Comparison of ENCODE assay signal across 1 cellular context in genomic region chr9:126532489-126532888, GRCh38.
TF ChIP-seq lines count a peak whose summit lies in the region.

No MANE protein-coding gene starts in this region.

TF ChIP-seq in H1, 55 proteins besides CTCF, POLR2A, EP300 and RAD21 (continued from another document):
- TF ChIP-seq SIN3A (conservative IDR thresholded peaks at IDR 0.05 in 1 of 2, IDR thresholded peaks at IDR 0.05 in 1 of 2; ENCODE audit: low read depth in 1 of 2, low read length in 2 of 2), result no peak
- TF ChIP-seq YY1 (IDR thresholded peaks at IDR 0.05; ENCODE audit: low read depth, low read length), result no peak
TF ChIP-seq in H1: peak in this region for 0.
